ENCODE assay signal across 8 cellular contexts in genomic region chr22:25563757-25564319, GRCh38. TPM values are rescaled to one million over a fixed set of nuclear protein-coding genes. Genes with fewer than 3 reads are reported as not detected.
DNase-seq lines count a peak whose midpoint lies in the region; ATAC-seq and TF ChIP-seq lines count a peak whose summit lies in the region.

No MANE protein-coding gene starts in this region.

- H3K36me3 Mint-ChIP-seq in neural crest cell (ENCODE audit: low read depth), result no peaks in the 10 kb centered on the region

- H3K27ac Mint-ChIP-seq in neural crest cell (ENCODE audit: unreplicated experiment), result no peak overlapping the region

- DNase-seq in neural crest cell (ENCODE audit: low read depth, low spot score) (no peak), epidermal melanocyte (ENCODE audit: insufficient read length, low spot score) (no peak), GM19240 (ENCODE audit: insufficient read length, low spot score) (no peak), GM19238 (ENCODE audit: insufficient read length, low spot score) (no peak)

- H3K4me3 ChIP-seq in WI38 (ENCODE audit: low read depth, low read length), result peak overlapping the region; percentile 54

- peaks cover 36% of the 10 kb centered on the region for H3K4me1 Mint-ChIP-seq in neural crest cell

- TF ChIP-seq CTCF in WI38 (IDR thresholded peaks at IDR 0.05; ENCODE audit: low read depth, low read length), result no peak
- TF ChIP-seq CTCF in neural crest cell (conservative IDR thresholded peaks at IDR 0.05), result no peak

- H3K27me3 Mint-ChIP-seq in neural crest cell (ENCODE audit: low read depth), result peaks cover 25% of the 10 kb centered on the region

- H3K4me3 Mint-ChIP-seq in neural crest cell, result peak overlapping the region; percentile 86

- peak; percentile 6 for ATAC-seq in GM18909 (IDR thresholded peaks at IDR 0.05; ENCODE audit: poor library complexity, unreplicated experiment)
- peak; percentile 25 for ATAC-seq in HG03439 (IDR thresholded peaks at IDR 0.05; ENCODE audit: unreplicated experiment)
- peak; percentile 43 for ATAC-seq in esophagus mucosa

- no peaks in the 10 kb centered on the region for H3K9me3 Mint-ChIP-seq in neural crest cell

RNA-seq across cellular contexts. Expression of gene GRK3, which starts 0.6 kb away (rescaled TPM):
- total RNA-seq in esophagus mucosa, result 7.5 TPM
- 19.3 and 19.4 TPM in 2 replicates for total RNA-seq in neural crest cell
